ENCODE assay signal across 13 cellular contexts in genomic region chr1:204545202-204545601, GRCh38. TPM values are rescaled to one million over a fixed set of nuclear protein-coding genes. Genes with fewer than 3 reads are reported as not detected.
DNase-seq lines count a peak whose midpoint lies in the region; TF ChIP-seq lines count a peak whose summit lies in the region.
"Had no signal": no experiment of that assay in that cellular context is flagged by ENCODE, and none has a peak within 500 bp of the region (broad histone marks: within the 10 kb centered on the region; RNA-seq: fewer than 3 reads in every experiment).

No MANE protein-coding gene starts in this region.

- 88 to 89% methylated on average over 2 of the region's 2 CpGs for WGBS in testis, 2 donors

- CTCF ChIA-PET in activated naive CD4-positive, alpha-beta T cell treated with anti-CD3 and anti-CD28 coated beads, Interleukin-2, amount 10 ng/mL, durations not matched to agents 7 days and 5 days (lab: Charles Lee), result interaction anchor here (0.9 to 2.4 kb wide), 7 partner anchors 18 to 262 kb away, joined by 3 to 14 read pairs (median 6); partner anchors contain the start of gene MDM4
- CTCF ChIA-PET in activated CD4-positive, alpha-beta memory T cell treated with anti-CD3 and anti-CD28 coated beads, Interleukin-2, amount 10 ng/mL, durations not matched to agents 7 days and 5 days (lab: Charles Lee), result interaction anchor here (0.6 to 2.5 kb wide), 10 partner anchors 18 to 262 kb away, joined by 3 to 12 read pairs (median 4); partner anchors contain the start of gene MDM4

- peak overlapping the region; percentile 61 to 78 for H3K27ac ChIP-seq in testis
- H3K27ac ChIP-seq: hepatocyte had no signal

- intact Hi-C loops in testis (cut with DNase I; ENCODE audit: low total_unique reads), result no loop called here
- intact Hi-C loops in CD14-positive monocyte (cut with micrococcal nuclease), result no loop called here

- H3K4me1 Mint-ChIP-seq in activated naive CD4-positive, alpha-beta T cell treated with anti-CD3 and anti-CD28 coated beads, Interleukin-2, amount 10 ng/mL, durations not matched to agents 7 days and 5 days, result peaks cover 59% of the 10 kb centered on the region
- H3K4me1 Mint-ChIP-seq in activated CD4-positive, alpha-beta memory T cell treated with anti-CD3 and anti-CD28 coated beads, Interleukin-2, amount 10 ng/mL, durations not matched to agents 7 days and 5 days, result peaks cover 54% of the 10 kb centered on the region
- peaks cover 3% of the 10 kb centered on the region for H3K4me1 Mint-ChIP-seq in CD14-positive monocyte

- peaks cover 10% of the 10 kb centered on the region for H3K4me1 ChIP-seq in testis

- no peaks in the 10 kb centered on the region for H3K36me3 ChIP-seq in testis (ENCODE audit: low read depth, missing control alignments)

- POLR2A ChIA-PET in activated CD4-positive, alpha-beta memory T cell treated with anti-CD3 and anti-CD28 coated beads, Interleukin-2, amount 10 ng/mL, durations not matched to agents 7 days and 5 days (lab: Charles Lee), result interaction anchor here (0.8 to 4.6 kb wide), 10 partner anchors 14 to 99 kb away, joined by 3 to 73 read pairs (median 6); partner anchors contain the start of gene MDM4

- H3K9me3 ChIP-seq in testis, result no peaks in the 10 kb centered on the region

- H3K27ac Mint-ChIP-seq in activated naive CD4-positive, alpha-beta T cell treated with anti-CD3 and anti-CD28 coated beads, Interleukin-2, amount 10 ng/mL, durations not matched to agents 7 days and 5 days, result peak overlapping the region; percentile 92
- peak overlapping the region; percentile 86 for H3K27ac Mint-ChIP-seq in activated CD4-positive, alpha-beta memory T cell treated with anti-CD3 and anti-CD28 coated beads, Interleukin-2, amount 10 ng/mL, durations not matched to agents 7 days and 5 days
- H3K27ac Mint-ChIP-seq in CD14-positive monocyte, result peak overlapping the region in 1 of 7 donors; percentile 54

- no peak for DNase-seq in activated naive CD4-positive, alpha-beta T cell treated with anti-CD3 and anti-CD28 coated beads, Interleukin-2, amount 10 ng/mL, durations not matched to agents 7 days and 5 days
- no peak for DNase-seq in activated naive CD4-positive, alpha-beta T cell (lab: John Stamatoyannopoulos, UW)
- no peak for DNase-seq in activated CD4-positive, alpha-beta memory T cell treated with anti-CD3 and anti-CD28 coated beads, Interleukin-2, amount 10 ng/mL, durations not matched to agents 7 days and 5 days
- DNase-seq in fibroblast of the aortic adventitia (ENCODE audit: low read depth), result peak; percentile 32
- DNase-seq in testis, result no peak
- no peak for DNase-seq in CD14-positive monocyte (ENCODE audit: low spot score)
- DNase-seq in NOMO-1 treated with DMSO at 0.1 percent for 48 hours (lab: John Stamatoyannopoulos, UW; ENCODE audit: unreplicated experiment), result no peak
- DNase-seq in Ammon's horn (ENCODE audit: low spot score), result no peak
- DNase-seq: activated CD4-positive, alpha-beta T cell treated with anti-CD3 and anti-CD28 coated beads, Interleukin-2, amount 50 U/mL, for 48 hours; anterior cingulate cortex; DMS79 treated with DMSO at 0.1 percent for 48 hours; GOT3 had no signal

- H3K36me3 Mint-ChIP-seq in activated naive CD4-positive, alpha-beta T cell treated with anti-CD3 and anti-CD28 coated beads, Interleukin-2, amount 10 ng/mL, durations not matched to agents 7 days and 5 days, result peaks cover 93% of the 10 kb centered on the region
- peaks cover 94% of the 10 kb centered on the region for H3K36me3 Mint-ChIP-seq in activated CD4-positive, alpha-beta memory T cell treated with anti-CD3 and anti-CD28 coated beads, Interleukin-2, amount 10 ng/mL, durations not matched to agents 7 days and 5 days (ENCODE audit: low read depth)
- H3K36me3 Mint-ChIP-seq in CD14-positive monocyte, result peaks cover 88 to 89% of the 10 kb centered on the region in 2 donors

- no peak for TF ChIP-seq POLR2A in testis (IDR thresholded peaks at IDR 0.05)

- H3K4me3 Mint-ChIP-seq in activated naive CD4-positive, alpha-beta T cell treated with anti-CD3 and anti-CD28 coated beads, Interleukin-2, amount 10 ng/mL, durations not matched to agents 7 days and 5 days, result peak overlapping the region; percentile 44
- H3K4me3 Mint-ChIP-seq in activated CD4-positive, alpha-beta memory T cell treated with anti-CD3 and anti-CD28 coated beads, Interleukin-2, amount 10 ng/mL, durations not matched to agents 7 days and 5 days, result no peak overlapping the region
- no peak overlapping the region for H3K4me3 Mint-ChIP-seq in CD14-positive monocyte

- H3K27me3 Mint-ChIP-seq in activated naive CD4-positive, alpha-beta T cell treated with anti-CD3 and anti-CD28 coated beads, Interleukin-2, amount 10 ng/mL, durations not matched to agents 7 days and 5 days, result no peaks in the 10 kb centered on the region
- H3K27me3 Mint-ChIP-seq in activated CD4-positive, alpha-beta memory T cell treated with anti-CD3 and anti-CD28 coated beads, Interleukin-2, amount 10 ng/mL, durations not matched to agents 7 days and 5 days, result no peaks in the 10 kb centered on the region
- no peaks in the 10 kb centered on the region for H3K27me3 Mint-ChIP-seq in CD14-positive monocyte (ENCODE audit: low read depth in 3 of 3)

- H3K9me3 Mint-ChIP-seq in activated naive CD4-positive, alpha-beta T cell treated with anti-CD3 and anti-CD28 coated beads, Interleukin-2, amount 10 ng/mL, durations not matched to agents 7 days and 5 days, result peaks cover 1% of the 10 kb centered on the region
- peaks cover 3% of the 10 kb centered on the region for H3K9me3 Mint-ChIP-seq in activated CD4-positive, alpha-beta memory T cell treated with anti-CD3 and anti-CD28 coated beads, Interleukin-2, amount 10 ng/mL, durations not matched to agents 7 days and 5 days
- no peaks in the 10 kb centered on the region for H3K9me3 Mint-ChIP-seq in CD14-positive monocyte

- no peaks in the 10 kb centered on the region for H3K27me3 ChIP-seq in testis
- H3K27me3 ChIP-seq: hepatocyte had no signal

- H3K4me3 ChIP-seq in fibroblast of the aortic adventitia (ENCODE audit: low read depth, low read length) (no peak overlapping the region), testis (no peak overlapping the region)
- H3K4me3 ChIP-seq: hepatocyte had no signal

- TF ChIP-seq CTCF in fibroblast of the aortic adventitia (IDR thresholded peaks at IDR 0.05; ENCODE audit: insufficient read depth, low read length) (no peak), testis (IDR thresholded peaks at IDR 0.05) (no peak), CD14-positive monocyte (IDR thresholded peaks at IDR 0.05) (no peak)

RNA-seq across cellular contexts. Expression of gene MDM4, which starts 29.0 kb away (rescaled TPM):
- 10 to 100 TPM; 85.1 to 95.4 TPM for total RNA-seq in activated CD4-positive, alpha-beta memory T cell treated with anti-CD3 and anti-CD28 coated beads, Interleukin-2, amount 10 ng/mL, durations not matched to agents 7 days and 5 days
- total RNA-seq in fibroblast of the aortic adventitia (ENCODE audit: low replicate concordance), result 55.1 and 107 TPM in 2 replicates
- total RNA-seq in testis, result 100 to 1,000 TPM in 1 of 2 donors, 10 to 100 TPM in 1; 96.2 to 110 TPM
- 43.3 TPM for polyA plus RNA-seq in testis (ENCODE audit: insufficient read depth, low read depth, low replicate concordance)
- 10 to 100 TPM in 1 of 2 donors, 1 to 10 TPM in 1; 7.8 to 10.2 TPM for polyA plus RNA-seq in CD14-positive monocyte

RNA-seq across cellular contexts. Expression of gene PIK3C2B, which starts 50.6 kb away (rescaled TPM):
- total RNA-seq in activated CD4-positive, alpha-beta memory T cell treated with anti-CD3 and anti-CD28 coated beads, Interleukin-2, amount 10 ng/mL, durations not matched to agents 7 days and 5 days, result 10 to 100 TPM; 31.0 to 32.0 TPM
- 4.5 and 8.2 TPM in 2 replicates for total RNA-seq in fibroblast of the aortic adventitia (ENCODE audit: low replicate concordance)
- 10 to 100 TPM; 12.7 to 20.1 TPM for total RNA-seq in testis
- 7.6 TPM for polyA plus RNA-seq in testis (ENCODE audit: insufficient read depth, low read depth, low replicate concordance)
- polyA plus RNA-seq in CD14-positive monocyte, result under 1 TPM in 1 of 2 donors, not detected in 1; 0.04 TPM
